In the genomic region with DNA sequence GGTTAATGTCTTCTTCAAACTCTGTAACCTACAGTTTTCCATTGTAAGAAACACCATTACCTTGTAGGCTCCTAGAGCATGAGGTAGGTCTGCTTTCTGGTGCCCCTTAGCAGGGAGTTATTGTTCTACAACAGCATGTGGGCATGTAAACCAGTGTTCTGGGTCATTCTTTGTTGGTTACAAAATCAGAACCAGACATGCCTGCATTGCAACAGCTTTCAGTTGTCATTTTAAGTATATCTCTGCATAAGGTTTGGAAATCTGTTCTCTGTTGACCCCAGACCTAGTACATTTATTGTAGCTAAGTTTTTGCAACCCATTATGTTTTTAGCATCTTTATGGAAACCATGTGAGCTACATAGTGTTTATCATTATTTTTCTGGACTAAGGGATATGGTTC, we compare ENCODE assay signal across 13 cellular contexts.
"Had no signal": no experiment of that assay in that cellular context is flagged by ENCODE, and none has a peak within 500 bp of the region (broad histone marks: within the 10 kb centered on the region; RNA-seq: fewer than 3 reads in every experiment).

No MANE protein-coding gene starts in this region.

- ATAC-seq: esophagus mucosa; heart left ventricle; sciatic nerve; stimulated activated effector memory CD8-positive, alpha-beta T cell treated with anti-CD3 and anti-CD28 coated beads, Interleukin-12 subunit alpha, Interleukin-12 subunit beta, amount 100 ng/mL, for 72 hours; T-cell had no signal

- H3K9me3 Mint-ChIP-seq: activated naive CD4-positive, alpha-beta T cell treated with anti-CD3 and anti-CD28 coated beads, Interleukin-2, amount 10 ng/mL, durations not matched to agents 7 days and 5 days; activated T-helper 2 cell treated with anti-CD3 and anti-CD28 coated beads, Interferon-gamma antibody, Interleukin-2, Interleukin-4, amounts not matched to agents 10 μg/mL and 5 μg/mL and 100 μg/mL, durations not matched to agents 14 hours and 24 hours and 36 hours; immature natural killer cell; nephron; stimulated activated effector memory CD8-positive, alpha-beta T cell treated with anti-CD3 and anti-CD28 coated beads, Interleukin-12 subunit alpha, Interleukin-12 subunit beta, amount 100 ng/mL, for 72 hours; T-cell had no signal

- DNase-seq: activated CD4-positive, alpha-beta T cell treated with anti-CD3 and anti-CD28 coated beads for 1 hour; activated CD4-positive, alpha-beta T cell treated with anti-CD3 and anti-CD28 coated beads, Interleukin-2, amount 50 U/mL, for 48 hours; activated naive CD4-positive, alpha-beta T cell treated with anti-CD3 and anti-CD28 coated beads, Interleukin-2, amount 10 ng/mL, durations not matched to agents 7 days and 5 days; heart left ventricle; immature natural killer cell; T-cell; T-helper 9 cell; thyroid gland had no signal

- H3K27me3 ChIP-seq: heart left ventricle, thyroid gland had no signal

- H3K4me3 ChIP-seq: heart left ventricle, thyroid gland had no signal

- H3K9me3 ChIP-seq: heart left ventricle, thyroid gland had no signal

- H3K27me3 Mint-ChIP-seq: T-cell had no signal

- H3K4me3 Mint-ChIP-seq: activated naive CD4-positive, alpha-beta T cell treated with anti-CD3 and anti-CD28 coated beads, Interleukin-2, amount 10 ng/mL, durations not matched to agents 7 days and 5 days; immature natural killer cell; stimulated activated effector memory CD8-positive, alpha-beta T cell treated with anti-CD3 and anti-CD28 coated beads, Interleukin-12 subunit alpha, Interleukin-12 subunit beta, amount 100 ng/mL, for 72 hours; T-cell had no signal

- H3K36me3 ChIP-seq: thyroid gland had no signal

- H3K36me3 Mint-ChIP-seq: immature natural killer cell; stimulated activated effector memory CD8-positive, alpha-beta T cell treated with anti-CD3 and anti-CD28 coated beads, Interleukin-12 subunit alpha, Interleukin-12 subunit beta, amount 100 ng/mL, for 72 hours had no signal

- H3K27ac ChIP-seq: heart left ventricle had no signal

- H3K4me1 Mint-ChIP-seq: activated naive CD4-positive, alpha-beta T cell treated with anti-CD3 and anti-CD28 coated beads, Interleukin-2, amount 10 ng/mL, durations not matched to agents 7 days and 5 days; immature natural killer cell; stimulated activated effector memory CD8-positive, alpha-beta T cell treated with anti-CD3 and anti-CD28 coated beads, Interleukin-12 subunit alpha, Interleukin-12 subunit beta, amount 100 ng/mL, for 72 hours had no signal

- H3K27ac Mint-ChIP-seq: activated naive CD4-positive, alpha-beta T cell treated with anti-CD3 and anti-CD28 coated beads, Interleukin-2, amount 10 ng/mL, durations not matched to agents 7 days and 5 days; activated T-helper 2 cell treated with anti-CD3 and anti-CD28 coated beads, Interferon-gamma antibody, Interleukin-2, Interleukin-4, amounts not matched to agents 10 μg/mL and 5 μg/mL and 100 μg/mL, durations not matched to agents 14 hours and 24 hours and 36 hours; immature natural killer cell; stimulated activated effector memory CD8-positive, alpha-beta T cell treated with anti-CD3 and anti-CD28 coated beads, Interleukin-12 subunit alpha, Interleukin-12 subunit beta, amount 100 ng/mL, for 72 hours; T-cell had no signal
